In genomic region chr19:17855333-17856152, GRCh38 we compare ENCODE assay signal across 1 cellular context.
A peak's percentile ranks its signal among the peaks of the same experiment; 100 is the strongest.
TF ChIP-seq lines count a peak whose summit lies in the region.

No MANE protein-coding gene starts in this region.

TF ChIP-seq in HepG2, 621 proteins besides CTCF, POLR2A, EP300 and RAD21 (continued from another document and continues in another):
- TF ChIP-seq KIAA2018 (CRISPR knock-in tag; IDR thresholded peaks at IDR 0.05; ENCODE audit: borderline replicate concordance) (no peak), ZNF263 (CRISPR knock-in tag; IDR thresholded peaks at IDR 0.05) (no peak), ZNF598 (CRISPR knock-in tag; IDR thresholded peaks at IDR 0.05; ENCODE audit: borderline replicate concordance) (no peak), SUZ12 (IDR thresholded peaks at IDR 0.05; ENCODE audit: low read depth, low read length) (no peak), ZNF709 (CRISPR knock-in tag; IDR thresholded peaks at IDR 0.05) (no peak), HNF1A (IDR thresholded peaks at IDR 0.05; ENCODE audit: low read depth) (no peak), HNF1A (CRISPR knock-in tag; IDR thresholded peaks at IDR 0.05; ENCODE audit: borderline replicate concordance) (no peak), ZNF276 (CRISPR knock-in tag; IDR thresholded peaks at IDR 0.05; ENCODE audit: low read depth) (no peak), NBN (conservative IDR thresholded peaks at IDR 0.05) (no peak), ZNF460 (CRISPR knock-in tag; IDR thresholded peaks at IDR 0.05; ENCODE audit: borderline replicate concordance) (no peak), KLF9 (CRISPR knock-in tag; IDR thresholded peaks at IDR 0.05; ENCODE audit: low read depth) (no peak), SALL2 (CRISPR knock-in tag; IDR thresholded peaks at IDR 0.05) (peak; percentile 82), ZNF513 (CRISPR knock-in tag; conservative IDR thresholded peaks at IDR 0.05) (no peak), MXD1 (CRISPR knock-in tag; IDR thresholded peaks at IDR 0.05) (no peak), DPF2 (CRISPR knock-in tag; IDR thresholded peaks at IDR 0.05; ENCODE audit: borderline replicate concordance, low read depth) (no peak), ZNF614 (CRISPR knock-in tag; IDR thresholded peaks at IDR 0.05; ENCODE audit: borderline replicate concordance) (0 out of 2 replicates have a peak, but pooled peaks have one; percentile 21), MED1 (CRISPR knock-in tag; IDR thresholded peaks at IDR 0.05) (peak; percentile 42; the same call in 1 of the 2 replicates), ZNF280D (CRISPR knock-in tag; IDR thresholded peaks at IDR 0.05) (no peak), NFYB (CRISPR knock-in tag; IDR thresholded peaks at IDR 0.05) (no peak), RARG (CRISPR knock-in tag; IDR thresholded peaks at IDR 0.05; ENCODE audit: low read depth) (no peak), ZBTB14 (CRISPR knock-in tag; IDR thresholded peaks at IDR 0.05) (no peak), ZFP82 (CRISPR knock-in tag; IDR thresholded peaks at IDR 0.05; ENCODE audit: borderline replicate concordance) (no peak), SNRNP70 (IDR thresholded peaks at IDR 0.05; ENCODE audit: low read depth, low read length) (no peak), GABPB1 (CRISPR knock-in tag; IDR thresholded peaks at IDR 0.05) (peak; percentile 30; the same call in 1 of the 2 replicates), ZNF639 (CRISPR knock-in tag; conservative IDR thresholded peaks at IDR 0.05) (no peak), ELK4 (CRISPR knock-in tag; IDR thresholded peaks at IDR 0.05; ENCODE audit: borderline replicate concordance) (no peak), GLI4 (CRISPR knock-in tag; IDR thresholded peaks at IDR 0.05; ENCODE audit: borderline replicate concordance) (no peak), ZNF282 (IDR thresholded peaks at IDR 0.05; ENCODE audit: partially characterized antibody) (no peak)
